ENCODE assay signal across 17 cellular contexts in genomic region chr21:36235058-36235582, GRCh38.
DNase-seq lines count a peak whose midpoint lies in the region; ATAC-seq, FAIRE-seq and TF ChIP-seq lines count a peak whose summit lies in the region.
"Had no signal": no experiment of that assay in that cellular context is flagged by ENCODE, and none has a peak within 500 bp of the region (broad histone marks: within the 10 kb centered on the region; RNA-seq: fewer than 3 reads in every experiment).

No MANE protein-coding gene starts in this region.

- H3K4me2 ChIP-seq in K562 (ENCODE audit: insufficient read depth, low read length), result no peak overlapping the region

- peaks cover 48 to 72% of the 10 kb centered on the region in 2 experiments for H3K27me3 ChIP-seq in K562 (ENCODE audit: control insufficient read depth in 2 of 2, insufficient read depth in 2 of 2, low read length in 2 of 2)
- no peaks in the 10 kb centered on the region for H3K27me3 ChIP-seq in small intestine (ENCODE audit: control insufficient read depth in 2 of 2, insufficient read depth in 2 of 2, low read length in 2 of 2)
- H3K27me3 ChIP-seq: neutrophil, Peyer's patch had no signal

- no peaks in the 10 kb centered on the region for H3K9me1 ChIP-seq in K562 (ENCODE audit: control insufficient read depth, insufficient read depth, low read length)

- no peak overlapping the region for H3K9ac ChIP-seq in K562 (ENCODE audit: insufficient read depth in 1 of 2, low read depth in 2 of 2, low read length in 2 of 2)

- H3K9me3 ChIP-seq in K562 (replicated peaks; ENCODE audit: control insufficient read depth, insufficient read depth, low read depth, low read length) (no peaks in the 10 kb centered on the region), small intestine (ENCODE audit: control insufficient read depth, low read depth) (no peaks in the 10 kb centered on the region)
- H3K9me3 ChIP-seq: neutrophil, Peyer's patch had no signal

- no peak for TF ChIP-seq CTCF in K562 (IDR thresholded peaks at IDR 0.05 in 2 of 3, conservative IDR thresholded peaks at IDR 0.05 in 1 of 3; ENCODE audit: insufficient read depth in 2 of 3, low read depth in 1 of 3, low read length in 3 of 3)

- 2% methylated on average over 8 of the region's 8 CpGs for WGBS in K562 (ENCODE audit: insufficient coverage, low coverage, missing lambda C conversion rate)
- 75 to 80% (median 79%) methylated on average over 8 of the region's 8 CpGs for WGBS in small intestine, 3 donors

- H3K36me3 ChIP-seq in K562 (ENCODE audit: control insufficient read depth, insufficient read depth, low read length) (no peaks in the 10 kb centered on the region), small intestine (ENCODE audit: control insufficient read depth in 2 of 2, insufficient read depth in 2 of 2, low read length in 2 of 2) (peaks cover 2 to 12% of the 10 kb centered on the region in 2 donors)

- peaks cover 0 to 4% of the 10 kb centered on the region in 2 experiments; a peak in 1 of 5 replicates for H3K4me1 ChIP-seq in K562 (replicated peaks in 1 of 2; ENCODE audit: control insufficient read depth in 2 of 2, insufficient read depth in 2 of 2, low read length in 2 of 2)
- H3K4me1 ChIP-seq in small intestine (ENCODE audit: control insufficient read depth in 2 of 2, insufficient read depth in 1 of 2, low read depth in 1 of 2, low read length in 1 of 2), result no peaks in the 10 kb centered on the region

- no TSS peak for BruUV-seq in K562 (replicated peaks; lab: Mats Ljungman, UMichigan)

- TF ChIP-seq POLR2A in K562 (conservative IDR thresholded peaks at IDR 0.05), result no peak

- DNase-seq in HuH-7 (ENCODE audit: low spot score), result peak; percentile 59
- no peak for DNase-seq in K562 (ENCODE audit: extremely low read depth in 1 of 4, low spot score in 3 of 4)
- DNase-seq in islet precursor cell, result peak; percentile 93
- peak; percentile 42 for DNase-seq in small intestine
- no peak for DNase-seq in NCI-H2107 treated with DMSO at 0.1 percent for 48 hours (lab: John Stamatoyannopoulos, UW; ENCODE audit: unreplicated experiment)
- no peak for DNase-seq in GM19239 (ENCODE audit: insufficient read length, low spot score)
- no peak for DNase-seq in RCC 7860 (ENCODE audit: low spot score)
- DNase-seq: activated effector memory CD4-positive, alpha-beta T cell treated with anti-CD3 and anti-CD28 coated beads, Interleukin-2, amount 50 U/mL, for 16 hours; amygdala; midbrain; NCI-H1092 treated with DMSO at 0.1 percent for 48 hours; NCI-H2171 treated with DMSO at 0.1 percent for 48 hours; NCI-H774 had no signal

- CTCF ChIA-PET in K562 (lab: Yijun Ruan, JAX; ENCODE audit: low intra/inter-chr PET ratio), result no interaction called here

- H4K20me1 ChIP-seq in K562 (replicated peaks; ENCODE audit: control insufficient read depth, insufficient read depth, low read length), result no peaks in the 10 kb centered on the region; the same call in 1 of the 2 replicates

- no peak for TF ChIP-seq EP300 in K562 (IDR thresholded peaks at IDR 0.05; ENCODE audit: low read length)

- no peak for TF ChIP-seq RAD21 in K562 (CRISPR knock-in tag; conservative IDR thresholded peaks at IDR 0.05 in 1 of 2, IDR thresholded peaks at IDR 0.05 in 1 of 2)

- no peak overlapping the region for H2AFZ ChIP-seq in K562 (ENCODE audit: low read depth, low read length)

- no peaks in the 10 kb centered on the region for H3K79me2 ChIP-seq in K562 (ENCODE audit: control insufficient read depth, insufficient read depth, low read length)

- intact Hi-C loops in K562 (cut with micrococcal nuclease), result no loop called here

- H3K27ac ChIP-seq in K562 (ENCODE audit: extremely low read depth, low read depth, low read length) (no peak overlapping the region), small intestine (ENCODE audit: low read depth in 1 of 2, low read length in 1 of 2) (no peak overlapping the region)
- H3K27ac ChIP-seq: neutrophil, Peyer's patch had no signal

- H3K4me3 ChIP-seq in K562 (no peak overlapping the region), small intestine (ENCODE audit: low read depth in 1 of 2, low read length in 2 of 2) (no peak overlapping the region)
- H3K4me3 ChIP-seq: Peyer's patch had no signal

- no peak for FAIRE-seq in K562 (lab: Jason Lieb, UNC)
- FAIRE-seq in small intestine (lab: Jason Lieb, UNC), result no peak
- no peak for FAIRE-seq in GM19239 (lab: Jason Lieb, UNC)
- no peak for FAIRE-seq in RCC 7860 (lab: Jason Lieb, UNC)

- POLR2A ChIA-PET in K562 (lab: Yijun Ruan, JAX), result interaction anchor here (0.6 kb wide), 1 partner anchor 18 kb away, joined by 3 read pairs; no protein-coding TSS in a partner anchor

- ATAC-seq in K562 (no peak), HG03025 (IDR thresholded peaks at IDR 0.05; ENCODE audit: low FRiP score, unreplicated experiment) (no peak)
- ATAC-seq: sciatic nerve had no signal

- in situ Hi-C loops in K562 (cut with MboI), result no loop called here

TF ChIP-seq in K562, 482 proteins besides CTCF, POLR2A, EP300 and RAD21:
- no peak for TF ChIP-seq XRCC4 (IDR thresholded peaks at IDR 0.05; ENCODE audit: extremely low read depth, insufficient read depth, insufficient read length)
- no peak for TF ChIP-seq ID3 (CRISPR knock-in tag; IDR thresholded peaks at IDR 0.05)
- TF ChIP-seq ID3 (tag; IDR thresholded peaks at IDR 0.05), result peak; percentile 86
- TF ChIP-seq NR2C1 (IDR thresholded peaks at IDR 0.05), result no peak
- TF ChIP-seq NR2C1 (tag; IDR thresholded peaks at IDR 0.05), result peak; percentile 39; the same call in 1 of the 2 replicates
- peak in 1 of 2 experiments; percentile 75; a peak in 2 of 4 replicates for TF ChIP-seq FOXA3 (CRISPR knock-in tag; conservative IDR thresholded peaks at IDR 0.05 in 1 of 2, IDR thresholded peaks at IDR 0.05 in 1 of 2)
- TF ChIP-seq TEAD1 (CRISPR knock-in tag; IDR thresholded peaks at IDR 0.05), result peak in 1 of 2 experiments; percentile 80; a peak in 2 of 4 replicates
- no peak for TF ChIP-seq CBFA2T2 (conservative IDR thresholded peaks at IDR 0.05)
TF ChIP-seq in K562: peak in this region for 4.

Comparison
In these comparisons a context has a peak if more than half of its experiments do, and no peak if none do; other contexts are left out.
1. DNase-seq: peak in HuH-7 (single experiment), islet precursor cell (single experiment) and small intestine (single experiment); none in K562 (0 of 4), NCI-H2107 treated with DMSO at 0.1 percent for 48 hours (single experiment), GM19239 (single experiment) and RCC 7860 (single experiment).